Comparison of ENCODE assay signal across 8 cellular contexts in genomic region chr10:1036341-1036791, GRCh38. TPM values are rescaled to one million over a fixed set of nuclear protein-coding genes. Genes with fewer than 3 reads are reported as not detected.
DNase-seq lines count a peak whose midpoint lies in the region; ATAC-seq and TF ChIP-seq lines count a peak whose summit lies in the region.

No MANE protein-coding gene starts in this region.

- H3K4me3 ChIP-seq in PC-3 (ENCODE audit: low read length) (no peak overlapping the region), foreskin fibroblast (ENCODE audit: low read depth in 1 of 2, low read length in 2 of 2) (no peak overlapping the region)

- no peaks in the 10 kb centered on the region for H3K9me2 ChIP-seq in PC-3 (replicated peaks; ENCODE audit: low read length)

- BruUV-seq in PC-3 (replicated peaks; lab: Mats Ljungman, UMichigan), result no TSS peak

- H2AFZ ChIP-seq in PC-3 (ENCODE audit: low read length), result no peak overlapping the region

- H3K9me3 ChIP-seq in PC-3 (ENCODE audit: low read length), result no peaks in the 10 kb centered on the region

- H3K27ac ChIP-seq in PC-3 (ENCODE audit: low read length), result peak overlapping the region; percentile 67

- peak; percentile 90 for DNase-seq in DMS53 treated with DMSO at 0.1 percent for 48 hours (lab: John Stamatoyannopoulos, UW; ENCODE audit: unreplicated experiment)
- DNase-seq in PC-3, result peak; percentile 74
- DNase-seq in foreskin fibroblast, result peak; percentile 41 to 64
- DNase-seq in AG20443 (ENCODE audit: low spot score), result no peak
- DNase-seq in NCI-H146 treated with DMSO at 0.1 percent for 48 hours (lab: John Stamatoyannopoulos, UW; ENCODE audit: unreplicated experiment), result no peak
- DNase-seq in medulla oblongata (ENCODE audit: extremely low spot score), result no peak
- DNase-seq in NCI-H1105 (lab: John Stamatoyannopoulos, UW), result no peak

- intact Hi-C loops in PC-3 (cut with micrococcal nuclease), result no loop called here

- H3K9ac ChIP-seq in PC-3 (ENCODE audit: low read length), result no peak overlapping the region

- POLR2A ChIA-PET in PC-3 (lab: Charles Lee; ENCODE audit: unreplicated experiment), result no interaction called here

- no peaks in the 10 kb centered on the region for H3K79me2 ChIP-seq in PC-3 (ENCODE audit: low read length)

- H3K36me3 ChIP-seq in PC-3 (ENCODE audit: low read depth, low read length), result no peaks in the 10 kb centered on the region

- no peaks in the 10 kb centered on the region for H4K20me1 ChIP-seq in PC-3 (ENCODE audit: low read length)

- H3K4me1 ChIP-seq in PC-3 (ENCODE audit: insufficient read depth, low read length), result peaks cover 11% of the 10 kb centered on the region; the same call in 1 of the 2 replicates

- no peak for TF ChIP-seq CTCF in PC-3 (conservative IDR thresholded peaks at IDR 0.05; ENCODE audit: low read depth, low read length)
- no peak for TF ChIP-seq CTCF in foreskin fibroblast (IDR thresholded peaks at IDR 0.05; ENCODE audit: low read depth, low read length)

- H3K27me3 ChIP-seq in PC-3 (ENCODE audit: low read length), result no peaks in the 10 kb centered on the region

- H3F3A ChIP-seq in PC-3 (ENCODE audit: low read length, unreplicated experiment), result no peaks in the 10 kb centered on the region

- CTCF ChIA-PET in PC-3 (lab: Charles Lee), result no interaction called here

- no peak overlapping the region for H3K4me2 ChIP-seq in PC-3 (ENCODE audit: low read length)

- ATAC-seq in GM21381 (IDR thresholded peaks at IDR 0.05; ENCODE audit: unreplicated experiment), result peak; percentile 67
- ATAC-seq in PC-3, result peak; percentile 95

RNA-seq across cellular contexts. Expression of gene IDI2, which starts 10.7 kb away (rescaled TPM):
- total RNA-seq in PC-3 (2014; rRNA removed), result not detected in 2 replicates

RNA-seq across cellular contexts. Expression of gene IDI1, which starts 12.6 kb away (rescaled TPM):
- 21.9 and 30.2 TPM in 2 replicates for total RNA-seq in PC-3 (2014; rRNA removed)

RNA-seq across cellular contexts. Expression of gene WDR37, which starts 19.8 kb away (rescaled TPM):
- total RNA-seq in PC-3 (2014; rRNA removed), result 4.5 and 7.1 TPM in 2 replicates

RNA-seq across cellular contexts. Expression of gene GTPBP4, which starts 48.1 kb away (rescaled TPM):
- total RNA-seq in PC-3 (2014; rRNA removed), result 44.6 and 62.0 TPM in 2 replicates

Comparison
In these comparisons a context has a peak if more than half of its experiments do, and no peak if none do; other contexts are left out.
1. DNase-seq: peak in DMS53 treated with DMSO at 0.1 percent for 48 hours (single experiment), PC-3 (single experiment) and foreskin fibroblast (2 of 2); none in AG20443 (single experiment), NCI-H146 treated with DMSO at 0.1 percent for 48 hours (single experiment), medulla oblongata (single experiment) and NCI-H1105 (single experiment).